In genomic region chr4:5710065-5710961, GRCh38 we compare ENCODE assay signal across 8 cellular contexts. TPM values are rescaled to one million over a fixed set of nuclear protein-coding genes. Genes with fewer than 3 reads are reported as not detected.
DNase-seq lines count a peak whose midpoint lies in the region; ATAC-seq, FAIRE-seq and TF ChIP-seq lines count a peak whose summit lies in the region.

No MANE protein-coding gene starts in this region.

- TF ChIP-seq CTCF in C4-2B (conservative IDR thresholded peaks at IDR 0.05) = no peak; the same call in 1 of the 2 replicates
- TF ChIP-seq CTCF in brain microvascular endothelial cell (IDR thresholded peaks at IDR 0.05; ENCODE audit: low read depth, low read length, missing control alignments) = peak; percentile 72
- TF ChIP-seq CTCF in kidney (IDR thresholded peaks at IDR 0.05; ENCODE audit: borderline replicate concordance, extremely low read depth, insufficient read depth) = peak; percentile 16
- TF ChIP-seq CTCF in thoracic aorta (IDR thresholded peaks at IDR 0.05) = peak; percentile 48

- H3K9me3 ChIP-seq in kidney (ENCODE audit: control insufficient read depth in 1 of 2, low read length in 2 of 2) (peaks cover 0 to 3% of the 10 kb centered on the region in 2 donors), thoracic aorta (peaks cover 2% of the 10 kb centered on the region)

- no peak for ATAC-seq in thoracic aorta (ENCODE audit: insufficient number of reproducible peaks, low FRiP score, low read depth)

- DNase-seq in HuH-7 (ENCODE audit: low spot score) = peak; percentile 31
- peak; percentile 14 for DNase-seq in brain microvascular endothelial cell
- DNase-seq in kidney = no peak
- DNase-seq in thoracic aorta (ENCODE audit: low spot score) = no peak
- no peak for DNase-seq in stimulated activated CD4-positive, alpha-beta T cell treated with anti-CD3 and anti-CD28 coated beads, Interleukin-4, amount 100 ng/mL, for 4 hours
- no peak for DNase-seq in activated CD4-positive, CD25-positive, alpha-beta regulatory T cell treated with anti-CD3 and anti-CD28 coated beads, Interleukin-2, amount 50 U/mL, for 72 hours
- no peak for DNase-seq in NCI-H2107 (lab: John Stamatoyannopoulos, UW)

- in situ Hi-C loops in brain microvascular endothelial cell (cut with HindIII; ENCODE audit: low pct_ligation_motif_present, low sequenced_read_pairs) = no loop called here

- no peak for FAIRE-seq in kidney (lab: Jason Lieb, UNC)

- peak overlapping the region; percentile 43 to 69 for H3K9ac ChIP-seq in kidney (ENCODE audit: low read length in 2 of 2)

- H3K4me3 ChIP-seq in brain microvascular endothelial cell (ENCODE audit: low read depth, low read length) (peak overlapping the region; percentile 77), kidney (ENCODE audit: low read length in 2 of 2) (peak overlapping the region; percentile 74 to 75), thoracic aorta (peak overlapping the region; percentile 76)

- intact Hi-C loops in kidney (cut with DNase I) = no loop called here

- H3K4me1 ChIP-seq in kidney (ENCODE audit: control insufficient read depth in 1 of 2, insufficient read depth in 1 of 2, low read depth in 1 of 2, low read length in 2 of 2) = peaks cover 28 to 30% of the 10 kb centered on the region in 2 donors
- peaks cover 27 to 61% of the 10 kb centered on the region in 2 donors for H3K4me1 ChIP-seq in thoracic aorta (ENCODE audit: control insufficient read depth in 1 of 2, low read depth in 2 of 2)

- peaks cover 5% of the 10 kb centered on the region for H3K36me3 ChIP-seq in brain microvascular endothelial cell (replicated peaks)
- H3K36me3 ChIP-seq in kidney (ENCODE audit: control insufficient read depth in 1 of 2, insufficient read depth in 2 of 2, low read length in 2 of 2) = no peaks in the 10 kb centered on the region
- no peaks in the 10 kb centered on the region for H3K36me3 ChIP-seq in thoracic aorta

- H3K27me3 ChIP-seq in brain microvascular endothelial cell (replicated peaks) (no peaks in the 10 kb centered on the region), thoracic aorta (replicated peaks; ENCODE audit: insufficient read depth) (no peaks in the 10 kb centered on the region)

- H3K27ac ChIP-seq in C4-2B (peak overlapping the region; percentile 74), brain microvascular endothelial cell (peak overlapping the region; percentile 90), kidney (ENCODE audit: low read depth in 2 of 2, low read length in 2 of 2) (peak overlapping the region; percentile 55 to 82), thoracic aorta (peak overlapping the region; percentile 85 to 94)

RNA-seq across cellular contexts. Expression of gene EVC, which starts 0.7 kb away (rescaled TPM):
- 159 TPM for total RNA-seq in kidney
- 7.8 TPM for polyA plus RNA-seq in kidney (ENCODE audit: insufficient read depth, low read depth, low replicate concordance)
- 10 to 100 TPM; 65.1 to 88.5 TPM for total RNA-seq in thoracic aorta

RNA-seq across cellular contexts. Expression of gene EVC2, which starts 2.0 kb away (rescaled TPM):
- 8.7 TPM for total RNA-seq in kidney
- polyA plus RNA-seq in kidney (ENCODE audit: insufficient read depth, low read depth, low replicate concordance) = 1.6 TPM
- 10 to 100 TPM; 21.4 to 24.2 TPM for total RNA-seq in thoracic aorta

Comparison
In these comparisons a context has a peak if more than half of its experiments do, and no peak if none do; other contexts are left out.
1. DNase-seq: peak in HuH-7 (single experiment) and brain microvascular endothelial cell (single experiment); none in kidney (single experiment), thoracic aorta (single experiment), stimulated activated CD4-positive, alpha-beta T cell treated with anti-CD3 and anti-CD28 coated beads, Interleukin-4, amount 100 ng/mL, for 4 hours (0 of 2), activated CD4-positive, CD25-positive, alpha-beta regulatory T cell treated with anti-CD3 and anti-CD28 coated beads, Interleukin-2, amount 50 U/mL, for 72 hours (single experiment) and NCI-H2107 (single experiment).
2. Peak in every context shown above with its lines, with median percentiles within 50 percentile points of each other: H3K27ac ChIP-seq and H3K4me3 ChIP-seq.